2 cellular contexts compared by ENCODE assay signal in the genomic region with DNA sequence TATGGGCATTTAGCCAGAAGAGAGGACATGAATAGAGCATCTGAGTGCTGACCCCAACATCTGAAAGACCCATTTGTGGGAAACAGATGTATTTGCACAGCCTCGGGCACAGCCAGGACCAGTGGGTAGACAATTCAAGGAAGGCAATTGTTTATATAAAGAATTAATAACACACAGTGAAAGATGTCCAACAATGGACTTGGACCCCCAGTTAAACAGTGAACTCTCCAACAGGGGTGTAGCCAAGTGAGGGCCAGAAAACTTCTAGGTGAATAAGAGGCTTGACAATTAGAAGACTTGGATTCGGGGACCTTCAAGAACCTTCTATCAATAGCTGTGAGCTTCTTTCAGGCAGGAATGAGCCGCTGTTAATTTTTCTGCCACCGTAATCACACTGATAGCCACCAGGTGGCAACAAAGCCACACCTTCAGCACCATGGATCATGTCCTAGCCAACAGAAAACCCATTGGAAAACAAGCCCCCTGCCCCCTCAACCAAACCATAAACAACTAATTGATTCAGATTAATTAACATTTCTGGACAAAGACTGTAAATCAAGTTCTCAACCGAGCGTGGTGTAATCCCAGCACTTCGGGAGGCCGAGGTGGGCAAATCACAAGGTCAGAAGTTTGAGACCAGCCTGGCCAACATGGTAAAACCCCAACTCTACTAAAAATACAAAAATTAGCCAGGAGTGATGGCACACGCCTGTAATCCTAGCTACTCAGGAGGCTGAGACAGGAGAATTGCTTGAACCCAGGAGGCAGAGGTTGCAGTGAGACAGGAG.
TF ChIP-seq lines count a peak whose summit lies in the region.

No MANE protein-coding gene starts in this region.

TF ChIP-seq in GM23338, 12 proteins besides CTCF, POLR2A, EP300 and RAD21:
- TF ChIP-seq, protein P1, sequence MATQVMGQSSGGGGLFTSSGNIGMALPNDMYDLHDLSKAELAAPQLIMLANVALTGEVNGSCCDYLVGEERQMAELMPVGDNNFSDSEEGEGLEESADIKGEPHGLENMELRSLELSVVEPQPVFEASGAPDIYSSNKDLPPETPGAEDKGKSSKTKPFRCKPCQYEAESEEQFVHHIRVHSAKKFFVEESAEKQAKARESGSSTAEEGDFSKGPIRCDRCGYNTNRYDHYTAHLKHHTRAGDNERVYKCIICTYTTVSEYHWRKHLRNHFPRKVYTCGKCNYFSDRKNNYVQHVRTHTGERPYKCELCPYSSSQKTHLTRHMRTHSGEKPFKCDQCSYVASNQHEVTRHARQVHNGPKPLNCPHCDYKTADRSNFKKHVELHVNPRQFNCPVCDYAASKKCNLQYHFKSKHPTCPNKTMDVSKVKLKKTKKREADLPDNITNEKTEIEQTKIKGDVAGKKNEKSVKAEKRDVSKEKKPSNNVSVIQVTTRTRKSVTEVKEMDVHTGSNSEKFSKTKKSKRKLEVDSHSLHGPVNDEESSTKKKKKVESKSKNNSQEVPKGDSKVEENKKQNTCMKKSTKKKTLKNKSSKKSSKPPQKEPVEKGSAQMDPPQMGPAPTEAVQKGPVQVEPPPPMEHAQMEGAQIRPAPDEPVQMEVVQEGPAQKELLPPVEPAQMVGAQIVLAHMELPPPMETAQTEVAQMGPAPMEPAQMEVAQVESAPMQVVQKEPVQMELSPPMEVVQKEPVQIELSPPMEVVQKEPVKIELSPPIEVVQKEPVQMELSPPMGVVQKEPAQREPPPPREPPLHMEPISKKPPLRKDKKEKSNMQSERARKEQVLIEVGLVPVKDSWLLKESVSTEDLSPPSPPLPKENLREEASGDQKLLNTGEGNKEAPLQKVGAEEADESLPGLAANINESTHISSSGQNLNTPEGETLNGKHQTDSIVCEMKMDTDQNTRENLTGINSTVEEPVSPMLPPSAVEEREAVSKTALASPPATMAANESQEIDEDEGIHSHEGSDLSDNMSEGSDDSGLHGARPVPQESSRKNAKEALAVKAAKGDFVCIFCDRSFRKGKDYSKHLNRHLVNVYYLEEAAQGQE (IDR thresholded peaks at IDR 0.05; ENCODE audit: unreplicated experiment) = no peak
- TF ChIP-seq CREB1 (CRISPR knock-in tag; IDR thresholded peaks at IDR 0.05; ENCODE audit: low read depth) (no peak), NANOG (IDR thresholded peaks at IDR 0.05; ENCODE audit: borderline replicate concordance) (no peak)
TF ChIP-seq in GM23338: peak in this region for 0.

TF ChIP-seq in endothelial cell of umbilical vein, 7 proteins besides CTCF, POLR2A, EP300 and RAD21:
- no peak for TF ChIP-seq JUN (IDR thresholded peaks at IDR 0.05; ENCODE audit: borderline replicate concordance, insufficient read depth, insufficient read length, low read depth)
- no peak for TF ChIP-seq EZH2 (IDR thresholded peaks at IDR 0.05; ENCODE audit: borderline replicate concordance, low read depth, low read length, severe bottlenecking)
- TF ChIP-seq, protein P2, sequence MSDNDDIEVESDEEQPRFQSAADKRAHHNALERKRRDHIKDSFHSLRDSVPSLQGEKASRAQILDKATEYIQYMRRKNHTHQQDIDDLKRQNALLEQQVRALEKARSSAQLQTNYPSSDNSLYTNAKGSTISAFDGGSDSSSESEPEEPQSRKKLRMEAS (IDR thresholded peaks at IDR 0.05; ENCODE audit: insufficient read depth, insufficient read length) = no peak
- TF ChIP-seq GATA2 (IDR thresholded peaks at IDR 0.05; ENCODE audit: insufficient read depth, insufficient read length, low read depth, low read length) = no peak
- TF ChIP-seq FOS (IDR thresholded peaks at IDR 0.05; ENCODE audit: borderline replicate concordance, insufficient read depth, low read length) = no peak
- TF ChIP-seq POLR2AphosphoS5 (IDR thresholded peaks at IDR 0.05; ENCODE audit: insufficient read depth, low read depth, low read length) = no peak
- no peak for TF ChIP-seq MYC (IDR thresholded peaks at IDR 0.05; ENCODE audit: low read depth, low read length)
TF ChIP-seq in endothelial cell of umbilical vein: peak in this region for 0.
